Comparison of ENCODE assay signal across 8 cellular contexts in genomic region chr22:30575011-30575671, GRCh38. TPM values are rescaled to one million over a fixed set of nuclear protein-coding genes. Genes with fewer than 3 reads are reported as not detected.
A peak's percentile ranks its signal among the peaks of the same experiment; 100 is the strongest.
DNase-seq lines count a peak whose midpoint lies in the region; TF ChIP-seq lines count a peak whose summit lies in the region.
"Had no signal": no experiment of that assay in that cellular context is flagged by ENCODE, and none has a peak within 500 bp of the region (broad histone marks: within the 10 kb centered on the region; RNA-seq: fewer than 3 reads in every experiment).

No MANE protein-coding gene starts in this region.

- no peak for TF ChIP-seq RAD21 in liver (IDR thresholded peaks at IDR 0.05)

- H3K9me3 Mint-ChIP-seq in HFFc6, result no peaks in the 10 kb centered on the region

- no peak overlapping the region for H3K4me3 ChIP-seq in cardiac fibroblast (replicated peaks in 1 of 2; ENCODE audit: low read depth in 2 of 2, low read length in 2 of 2)
- H3K4me3 ChIP-seq in liver (ENCODE audit: low read depth in 1 of 3, low read length in 3 of 3), result no peak overlapping the region

- H3K4me3 Mint-ChIP-seq in HFFc6, result no peak overlapping the region

- H3K27ac Mint-ChIP-seq in HFFc6, result no peak overlapping the region

- TF ChIP-seq CTCF in HFFc6 (IDR thresholded peaks at IDR 0.05), result peak; percentile 24; the same call in 1 of the 2 replicates
- TF ChIP-seq CTCF in cardiac fibroblast (IDR thresholded peaks at IDR 0.05; ENCODE audit: low read depth, low read length), result peak; percentile 6
- no peak for TF ChIP-seq CTCF in liver (IDR thresholded peaks at IDR 0.05; ENCODE audit: low read depth, low read length, missing input control)

- H3K36me3 Mint-ChIP-seq in HFFc6 (ENCODE audit: low read depth), result peaks cover 12% of the 10 kb centered on the region; the same call in 1 of the 2 replicates

- no peaks in the 10 kb centered on the region for H3K4me1 Mint-ChIP-seq in HFFc6 (ENCODE audit: low read depth)

- peaks cover 23 to 31% (median 26%) of the 10 kb centered on the region in 4 donors for H3K4me1 ChIP-seq in liver (ENCODE audit: control insufficient read depth in 4 of 4, insufficient read depth in 4 of 4, low read length in 3 of 4)

- no peaks in the 10 kb centered on the region for H3K27me3 ChIP-seq in liver (ENCODE audit: control insufficient read depth in 4 of 4, insufficient read depth in 4 of 4, low read length in 3 of 4)

- WGBS in liver, result 75% methylated on average over 12 of the region's 12 CpGs

- H3K9me3 ChIP-seq in liver (ENCODE audit: control insufficient read depth in 4 of 4, low read length in 3 of 4), result no peaks in the 10 kb centered on the region

- no peak for DNase-seq in HFFc6
- DNase-seq in cardiac fibroblast (ENCODE audit: low read depth in 2 of 2), result peak; percentile 74 to 93
- DNase-seq in dedifferentiated amniotic fluid mesenchymal stem cell (ENCODE audit: extremely low spot score), result no peak
- DNase-seq in NCI-H2029 treated with DMSO at 0.1 percent for 48 hours (lab: John Stamatoyannopoulos, UW), result no peak
- DNase-seq in NOMO-1 treated with DMSO at 0.1 percent for 48 hours (lab: John Stamatoyannopoulos, UW; ENCODE audit: unreplicated experiment), result no peak

- H3K27me3 Mint-ChIP-seq in HFFc6 (ENCODE audit: insufficient read depth), result peaks cover 7% of the 10 kb centered on the region

- H3K27ac ChIP-seq in liver (ENCODE audit: low read depth in 1 of 2, low read length in 2 of 2) (no peak overlapping the region), temporal lobe (ENCODE audit: low read depth, low read length) (peak overlapping the region; percentile 99)

- peaks cover 19 to 47% (median 30%) of the 10 kb centered on the region in 4 donors for H3K36me3 ChIP-seq in liver (ENCODE audit: control insufficient read depth in 4 of 4, insufficient read depth in 3 of 4, low read depth in 1 of 4, low read length in 3 of 4)

- no peak overlapping the region for H3K9ac ChIP-seq in liver (ENCODE audit: low read depth in 1 of 2, low read length in 2 of 2)

TF ChIP-seq in liver, 16 proteins besides CTCF, POLR2A, EP300 and RAD21:
- TF ChIP-seq SP1 (IDR thresholded peaks at IDR 0.05), result peak; percentile 22
- TF ChIP-seq HNF4G (IDR thresholded peaks at IDR 0.05), result no peak
- peak; percentile 76 for TF ChIP-seq NR2F2 (IDR thresholded peaks at IDR 0.05)

RNA-seq across cellular contexts. Expression of gene GAL3ST1, which starts 0.7 kb away (rescaled TPM):
- total RNA-seq in HFFc6 (2021; fragmentation: NEBNext Ultra II Directional; extraction: Animal tissue kit (Norgen Biotek cat#: 25700)), result not detected
- total RNA-seq in liver (10 to 100 TPM in 1 of 2 donors, 1 to 10 TPM in 1; 1.0 to 19.4 TPM), temporal lobe (0.74 TPM)
- 1 to 10 TPM; 1.4 to 1.7 TPM for polyA plus RNA-seq in liver

RNA-seq across cellular contexts. Expression of gene PES1, which starts 16.6 kb away (rescaled TPM):
- 100 to 1,000 TPM in 1 of 6 experiments, 10 to 100 TPM in 5; 81.8 to 110 (median 86.9) TPM for total RNA-seq in HFFc6 (2021; fragmentation: NEBNext Ultra II Directional; extraction: Animal tissue kit (Norgen Biotek cat#: 25700))
- total RNA-seq in liver (10 to 100 TPM; 22.0 to 22.6 TPM), temporal lobe (37.6 TPM)
- 10 to 100 TPM; 20.0 to 33.1 TPM for polyA plus RNA-seq in liver

RNA-seq across cellular contexts. Expression of gene SEC14L6, which starts 28.6 kb away (rescaled TPM):
- not detected for total RNA-seq in HFFc6 (2021; fragmentation: NEBNext Ultra II Directional; extraction: Animal tissue kit (Norgen Biotek cat#: 25700))
- total RNA-seq in liver (under 1 TPM; 0.25 to 0.70 TPM), temporal lobe (0.49 TPM)
- polyA plus RNA-seq in liver, result under 1 TPM; 0.18 to 0.31 TPM
- total RNA-seq: skeletal muscle tissue had no signal

RNA-seq across cellular contexts. Expression of gene TCN2, which starts 31.8 kb away (rescaled TPM):
- total RNA-seq in HFFc6 (2021; fragmentation: NEBNext Ultra II Directional; extraction: Animal tissue kit (Norgen Biotek cat#: 25700)), result 1 to 10 TPM; 2.3 to 3.2 (median 2.9) TPM
- total RNA-seq in liver (10 to 100 TPM in 1 of 2 donors, 1 to 10 TPM in 1; 6.7 to 12.4 TPM), temporal lobe (11.1 TPM)
- 10 to 100 TPM; 13.6 to 14.1 TPM for polyA plus RNA-seq in liver

Comparison
In these comparisons a context has a peak if more than half of its experiments do, and no peak if none do; other contexts are left out.
1. DNase-seq: peak in cardiac fibroblast (2 of 2); none in HFFc6 (single experiment), dedifferentiated amniotic fluid mesenchymal stem cell (single experiment), NCI-H2029 treated with DMSO at 0.1 percent for 48 hours (single experiment) and NOMO-1 treated with DMSO at 0.1 percent for 48 hours (single experiment).